ENCODE assay signal across 12 cellular contexts in the genomic region with DNA sequence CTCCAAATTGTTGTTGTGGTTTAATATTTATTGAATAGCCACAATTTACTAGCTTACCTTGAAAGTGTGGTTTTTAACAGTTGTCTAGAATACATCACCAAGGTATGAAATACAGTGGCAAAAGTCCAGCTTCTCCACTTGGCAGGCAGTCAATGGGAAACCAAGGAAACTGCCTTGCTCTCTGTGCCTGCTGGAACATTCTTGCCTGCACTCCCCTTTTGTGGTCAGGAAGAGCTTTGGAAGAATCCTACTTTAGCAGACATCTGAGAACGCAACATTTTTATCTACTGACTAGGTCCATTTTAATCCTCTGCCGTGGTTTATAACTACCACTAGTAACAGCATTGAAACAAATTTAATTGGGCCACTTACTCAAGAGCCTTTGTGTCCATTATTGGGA.
DNase-seq lines count a peak whose midpoint lies in the region; ATAC-seq and TF ChIP-seq lines count a peak whose summit lies in the region.
"Had no signal": no experiment of that assay in that cellular context is flagged by ENCODE, and none has a peak within 500 bp of the region (broad histone marks: within the 10 kb centered on the region; RNA-seq: fewer than 3 reads in every experiment).

No MANE protein-coding gene starts in this region.

- DNase-seq in AG09319 (ENCODE audit: extremely low read depth, low read depth) (peak; percentile 39), body of pancreas (peak; percentile 39 to 66 (median 49)), mesenchymal stem cell (peak; percentile 62), HuH-7 (ENCODE audit: low spot score) (no peak), colonic mucosa (no peak)
- no peak for DNase-seq in activated naive CD8-positive, alpha-beta T cell treated with anti-CD3 and anti-CD28 coated beads for 36 hours
- DNase-seq: stimulated activated naive CD4-positive, alpha-beta T cell treated with Interleukin-2 at 50 U/mL for 16 hours had no signal

- ATAC-seq in body of pancreas = no peak
- no peak for ATAC-seq in GM21737 (IDR thresholded peaks at IDR 0.05; ENCODE audit: unreplicated experiment)

- intact Hi-C loops in body of pancreas (cut with DNase I) (no loop called here), colonic mucosa (cut with DNase I) (no loop called here)

- H3K23ac ChIP-seq in mesenchymal stem cell (ENCODE audit: low read length in 2 of 2) = no peak overlapping the region

- no peak overlapping the region for H2BK120ac ChIP-seq in mesenchymal stem cell (ENCODE audit: low read depth, low read length)

- H3K4me1 ChIP-seq in body of pancreas (no peaks in the 10 kb centered on the region), mesenchymal stem cell (ENCODE audit: control insufficient read depth, insufficient read depth, low read depth, low read length) (peaks cover 2% of the 10 kb centered on the region), colonic mucosa (no peaks in the 10 kb centered on the region)

- TF ChIP-seq POLR2A in body of pancreas (IDR thresholded peaks at IDR 0.05) = no peak

- no peak overlapping the region for H2BK15ac ChIP-seq in mesenchymal stem cell (ENCODE audit: low read depth, poor library complexity, severe bottlenecking)

- no peak overlapping the region for H3K4me2 ChIP-seq in mesenchymal stem cell (ENCODE audit: low read length, poor library complexity, severe bottlenecking)

- no peaks in the 10 kb centered on the region for H3K4me1 Mint-ChIP-seq in activated naive CD8-positive, alpha-beta T cell treated with anti-CD3 and anti-CD28 coated beads for 36 hours
- H3K4me1 Mint-ChIP-seq: CD14-positive monocyte, memory B cell had no signal

- TF ChIP-seq EP300 in Ishikawa (IDR thresholded peaks at IDR 0.05; ENCODE audit: borderline replicate concordance) = peak; percentile 29; the same call in 1 of the 2 replicates

- H2AK5ac ChIP-seq in mesenchymal stem cell (ENCODE audit: low read length, severe bottlenecking) = peak overlapping the region; percentile 77

- no peak overlapping the region for H2AFZ ChIP-seq in mesenchymal stem cell (ENCODE audit: low read depth, low read length)

- H2BK12ac ChIP-seq in mesenchymal stem cell (ENCODE audit: low read length in 2 of 2) = no peak overlapping the region

- no peaks in the 10 kb centered on the region for H3K36me3 ChIP-seq in body of pancreas (replicated peaks in 1 of 2; ENCODE audit: insufficient read depth in 1 of 2, low read depth in 2 of 2)
- H3K36me3 ChIP-seq in mesenchymal stem cell (ENCODE audit: control insufficient read depth in 1 of 2, insufficient read depth in 2 of 2, low read depth in 1 of 2, low read length in 2 of 2) = no peaks in the 10 kb centered on the region
- no peaks in the 10 kb centered on the region for H3K36me3 ChIP-seq in colonic mucosa

- H3K27ac ChIP-seq in body of pancreas (no peak overlapping the region), mesenchymal stem cell (ENCODE audit: low read length, poor library complexity, severe bottlenecking) (peak overlapping the region; percentile 90), colonic mucosa (no peak overlapping the region)

- no peak overlapping the region for H3K18ac ChIP-seq in mesenchymal stem cell (ENCODE audit: low read depth in 1 of 2, low read length in 2 of 2)

- H4K8ac ChIP-seq in mesenchymal stem cell (ENCODE audit: low read length) = no peak overlapping the region

- no peaks in the 10 kb centered on the region for H3K27me3 ChIP-seq in body of pancreas
- no peaks in the 10 kb centered on the region for H3K27me3 ChIP-seq in mesenchymal stem cell (ENCODE audit: control insufficient read depth in 1 of 2, insufficient read depth in 1 of 2, low read length in 2 of 2)
- no peaks in the 10 kb centered on the region for H3K27me3 ChIP-seq in colonic mucosa

- peaks cover 4% of the 10 kb centered on the region for H3K27me3 Mint-ChIP-seq in activated naive CD8-positive, alpha-beta T cell treated with anti-CD3 and anti-CD28 coated beads for 36 hours
- H3K27me3 Mint-ChIP-seq: memory B cell had no signal

- no peak for TF ChIP-seq RAD21 in Ishikawa (IDR thresholded peaks at IDR 0.05; ENCODE audit: low read depth)

- no peaks in the 10 kb centered on the region for H3K36me3 Mint-ChIP-seq in activated naive CD8-positive, alpha-beta T cell treated with anti-CD3 and anti-CD28 coated beads for 36 hours
- H3K36me3 Mint-ChIP-seq: activated naive CD8-positive, alpha-beta T cell; CD14-positive monocyte; memory B cell had no signal

- H3K27ac Mint-ChIP-seq in activated naive CD8-positive, alpha-beta T cell treated with anti-CD3 and anti-CD28 coated beads for 36 hours = no peak overlapping the region
- H3K27ac Mint-ChIP-seq: activated naive CD8-positive, alpha-beta T cell; CD14-positive monocyte; memory B cell had no signal

- 58 to 60% methylated on average over 2 of the region's 2 CpGs for WGBS in body of pancreas, 2 donors
- 62% methylated on average over 2 of the region's 2 CpGs for WGBS in mesenchymal stem cell

- H3K4ac ChIP-seq in mesenchymal stem cell (ENCODE audit: low read depth in 1 of 2, low read length in 2 of 2) = no peak overlapping the region

- no peak overlapping the region for H3K14ac ChIP-seq in mesenchymal stem cell (ENCODE audit: low read length in 2 of 2)

- H3K9ac ChIP-seq in mesenchymal stem cell (ENCODE audit: low read length) (no peak overlapping the region), colonic mucosa (ENCODE audit: low read depth in 2 of 2, low read length in 2 of 2) (no peak overlapping the region)

- no peak overlapping the region for H4K91ac ChIP-seq in mesenchymal stem cell (ENCODE audit: low read length)

- H3K9me3 Mint-ChIP-seq in activated naive CD8-positive, alpha-beta T cell treated with anti-CD3 and anti-CD28 coated beads for 36 hours = peaks cover 2% of the 10 kb centered on the region
- H3K9me3 Mint-ChIP-seq: memory B cell had no signal

- no peak overlapping the region for H3K4me3 Mint-ChIP-seq in activated naive CD8-positive, alpha-beta T cell treated with anti-CD3 and anti-CD28 coated beads for 36 hours
- H3K4me3 Mint-ChIP-seq: activated naive CD8-positive, alpha-beta T cell; CD14-positive monocyte; memory B cell had no signal

- H3K9me3 ChIP-seq in body of pancreas (no peaks in the 10 kb centered on the region), mesenchymal stem cell (ENCODE audit: control insufficient read depth, low read length) (no peaks in the 10 kb centered on the region), colonic mucosa (no peaks in the 10 kb centered on the region)

- no peak overlapping the region for H3K4me3 ChIP-seq in body of pancreas
- H3K4me3 ChIP-seq in mesenchymal stem cell (ENCODE audit: insufficient read depth in 1 of 2, low read depth in 1 of 2, low read length in 2 of 2) = no peak overlapping the region
- no peak overlapping the region for H3K4me3 ChIP-seq in colonic mucosa

- TF ChIP-seq CTCF in AG09319 (IDR thresholded peaks at IDR 0.05; ENCODE audit: low read depth, low read length) (no peak), body of pancreas (IDR thresholded peaks at IDR 0.05) (no peak), colonic mucosa (IDR thresholded peaks at IDR 0.05) (no peak)

- H3K79me1 ChIP-seq in mesenchymal stem cell (replicated peaks; ENCODE audit: low read length, poor library complexity, severe bottlenecking) = peaks cover 13% of the 10 kb centered on the region

- H2BK5ac ChIP-seq in mesenchymal stem cell (ENCODE audit: low read depth, low read length, poor library complexity, severe bottlenecking) = no peak overlapping the region

TF ChIP-seq in Ishikawa, 13 proteins besides CTCF, POLR2A, EP300 and RAD21 (continues in another document):
- peak; percentile 56; the same call in 1 of the 2 replicates for TF ChIP-seq NFIC (IDR thresholded peaks at IDR 0.05)
- TF ChIP-seq, protein P1, sequence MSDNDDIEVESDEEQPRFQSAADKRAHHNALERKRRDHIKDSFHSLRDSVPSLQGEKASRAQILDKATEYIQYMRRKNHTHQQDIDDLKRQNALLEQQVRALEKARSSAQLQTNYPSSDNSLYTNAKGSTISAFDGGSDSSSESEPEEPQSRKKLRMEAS (IDR thresholded peaks at IDR 0.05) = no peak
- TF ChIP-seq ZBTB7A (IDR thresholded peaks at IDR 0.05; ENCODE audit: low read depth) = no peak
- TF ChIP-seq REST (IDR thresholded peaks at IDR 0.05; ENCODE audit: low read depth) = no peak
- TF ChIP-seq, protein P2, sequence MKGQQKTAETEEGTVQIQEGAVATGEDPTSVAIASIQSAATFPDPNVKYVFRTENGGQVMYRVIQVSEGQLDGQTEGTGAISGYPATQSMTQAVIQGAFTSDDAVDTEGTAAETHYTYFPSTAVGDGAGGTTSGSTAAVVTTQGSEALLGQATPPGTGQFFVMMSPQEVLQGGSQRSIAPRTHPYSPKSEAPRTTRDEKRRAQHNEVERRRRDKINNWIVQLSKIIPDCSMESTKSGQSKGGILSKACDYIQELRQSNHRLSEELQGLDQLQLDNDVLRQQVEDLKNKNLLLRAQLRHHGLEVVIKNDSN (IDR thresholded peaks at IDR 0.05) = no peak
- no peak for TF ChIP-seq CEBPB (IDR thresholded peaks at IDR 0.05)
- no peak for TF ChIP-seq FOXM1 (IDR thresholded peaks at IDR 0.05; ENCODE audit: borderline replicate concordance, low read depth)
- no peak for TF ChIP-seq CREB1 (IDR thresholded peaks at IDR 0.05; ENCODE audit: low read depth)
- TF ChIP-seq TCF12 (IDR thresholded peaks at IDR 0.05; ENCODE audit: low read depth) = peak; percentile 27; the same call in 1 of the 2 replicates
- no peak for TF ChIP-seq TEAD4 (IDR thresholded peaks at IDR 0.05)
- no peak for TF ChIP-seq EGR1 (IDR thresholded peaks at IDR 0.05)

Comparison
In these comparisons a context has a peak if more than half of its experiments do, and no peak if none do; other contexts are left out.
1. DNase-seq: peak in AG09319 (single experiment), body of pancreas (4 of 4) and mesenchymal stem cell (single experiment); none in HuH-7 (single experiment), activated naive CD8-positive, alpha-beta T cell treated with anti-CD3 and anti-CD28 coated beads for 36 hours (single experiment) and colonic mucosa (single experiment).